Comparison of ENCODE assay signal across 3 cellular contexts in genomic region chr1:20983297-20983889, GRCh38.
TF ChIP-seq lines count a peak whose summit lies in the region.

No MANE protein-coding gene starts in this region.

TF ChIP-seq in SK-N-SH, 30 proteins besides CTCF, POLR2A, EP300 and RAD21:
- no peak for TF ChIP-seq GABPA (IDR thresholded peaks at IDR 0.05; ENCODE audit: low read depth)
- TF ChIP-seq REST (IDR thresholded peaks at IDR 0.05; ENCODE audit: low read depth, low read length): no peak
- peak; percentile 23; the same call in 1 of the 2 replicates for TF ChIP-seq SMC3 (IDR thresholded peaks at IDR 0.05; ENCODE audit: low read depth, low read length)

TF ChIP-seq in SK-N-SH treated with all-trans-retinoic acid at 6 μM for 48 hours, 23 proteins besides CTCF, POLR2A, EP300 and RAD21:
- TF ChIP-seq ARNTL (CRISPR knock-in tag; IDR thresholded peaks at IDR 0.05; ENCODE audit: borderline replicate concordance, low read depth): no peak
- no peak for TF ChIP-seq ZFP3 (CRISPR knock-in tag; IDR thresholded peaks at IDR 0.05)
- no peak for TF ChIP-seq CREB5 (CRISPR knock-in tag; IDR thresholded peaks at IDR 0.05; ENCODE audit: low read depth)
- no peak for TF ChIP-seq CSDC2 (CRISPR knock-in tag; IDR thresholded peaks at IDR 0.05)
- no peak for TF ChIP-seq ZFP30 (CRISPR knock-in tag; IDR thresholded peaks at IDR 0.05)
- TF ChIP-seq ZNF8 (CRISPR knock-in tag; IDR thresholded peaks at IDR 0.05): no peak
- TF ChIP-seq ZNF565 (CRISPR knock-in tag; conservative IDR thresholded peaks at IDR 0.05; ENCODE audit: low read depth): no peak

TF ChIP-seq in endothelial cell of umbilical vein, 7 proteins besides CTCF, POLR2A, EP300 and RAD21:
- TF ChIP-seq EZH2 (IDR thresholded peaks at IDR 0.05; ENCODE audit: borderline replicate concordance, low read depth, low read length, severe bottlenecking) (no peak), FOS (IDR thresholded peaks at IDR 0.05; ENCODE audit: borderline replicate concordance, insufficient read depth, low read length) (no peak), GATA2 (IDR thresholded peaks at IDR 0.05; ENCODE audit: insufficient read depth, insufficient read length, low read depth, low read length) (no peak), MYC (IDR thresholded peaks at IDR 0.05; ENCODE audit: low read depth, low read length) (no peak), MAX (IDR thresholded peaks at IDR 0.05; ENCODE audit: insufficient read depth, insufficient read length) (no peak), POLR2AphosphoS5 (IDR thresholded peaks at IDR 0.05; ENCODE audit: insufficient read depth, low read depth, low read length) (no peak), JUN (IDR thresholded peaks at IDR 0.05; ENCODE audit: borderline replicate concordance, insufficient read depth, insufficient read length, low read depth) (no peak)
